Comparison of ENCODE assay signal across 29 cellular contexts in genomic region chr11:33455827-33456226, GRCh38.
"Had no signal": no experiment of that assay in that cellular context is flagged by ENCODE, and none has a peak within 500 bp of the region (broad histone marks: within the 10 kb centered on the region; RNA-seq: fewer than 3 reads in every experiment).

No MANE protein-coding gene starts in this region.

- H3K9me3 ChIP-seq: adrenal gland had no signal

- H3K27ac ChIP-seq: adrenal gland, cardiac muscle cell, VCaP had no signal

- H3K4me1 ChIP-seq: adrenal gland had no signal

- H3K27me3 ChIP-seq: adrenal gland, cardiac muscle cell had no signal

- ATAC-seq: activated CD8-positive, alpha-beta T cell treated with anti-CD3 and anti-CD28 coated beads for 36 hours; activated naive CD4-positive, alpha-beta T cell treated with anti-CD3 and anti-CD28 coated beads, Interleukin-2, amount 50 U/mL, for 72 hours had no signal

- H3K36me3 ChIP-seq: adrenal gland, cardiac muscle cell had no signal

- DNase-seq: activated B cell treated with CpG ODN at 0.5 μM for 24 hours; activated CD4-positive, alpha-beta memory T cell treated with anti-CD3 and anti-CD28 coated beads for 36 hours; activated CD4-positive, alpha-beta T cell treated with anti-CD3 and anti-CD28 coated beads for 4 hours; activated CD4-positive, alpha-beta T cell treated with anti-CD3 and anti-CD28 coated beads, Interleukin-2, amount 10 ng/mL, durations not matched to agents 24 days and 14 days; activated CD4-positive, alpha-beta T cell treated with anti-CD3 and anti-CD28 coated beads, Interleukin-2, amount 50 U/mL, for 1 hour; activated CD4-positive, alpha-beta T cell treated with anti-CD3 and anti-CD28 coated beads, Interleukin-2, amount 50 U/mL, for 4 hours; activated CD4-positive, CD25-positive, alpha-beta regulatory T cell treated with anti-CD3 and anti-CD28 coated beads, Interleukin-2, amount 50 U/mL, for 72 hours; activated CD8-positive, alpha-beta memory T cell treated with anti-CD3 and anti-CD28 coated beads, Interleukin-2, amount 50 U/mL, for 4 hours; activated CD8-positive, alpha-beta T cell treated with anti-CD3 and anti-CD28 coated beads for 36 hours; activated effector memory CD4-positive, alpha-beta T cell treated with anti-CD3 and anti-CD28 coated beads, Interleukin-2, amount 50 U/mL, for 16 hours; activated gamma-delta T cell treated with Interleukin-2 at 50 U/mL for 16 hours; activated naive CD4-positive, alpha-beta T cell; activated naive CD4-positive, alpha-beta T cell treated with anti-CD3 and anti-CD28 coated beads for 36 hours; activated naive CD4-positive, alpha-beta T cell treated with anti-CD3 and anti-CD28 coated beads, Interleukin-2, amount 50 U/mL, for 16 hours; activated naive CD8-positive, alpha-beta T cell treated with anti-CD3 and anti-CD28 coated beads for 36 hours; activated T-cell treated with anti-CD3 and anti-CD28 coated beads for 4 hours; activated T-cell treated with anti-CD3 and anti-CD28 coated beads, Interleukin-2, amount 50 U/mL, for 1 hour; activated T-cell treated with anti-CD3 and anti-CD28 coated beads, Interleukin-2, amount 50 U/mL, for 48 hours; adrenal gland; amniotic stem cell; aorta; caudate nucleus; cerebellar nuclear complex; T-helper 1 cell; T-helper 2 cell; T-helper 9 cell had no signal

- H3K4me3 ChIP-seq: adrenal gland, cardiac muscle cell had no signal
